Comparison of ENCODE assay signal across 1 cellular context in the genomic region with DNA sequence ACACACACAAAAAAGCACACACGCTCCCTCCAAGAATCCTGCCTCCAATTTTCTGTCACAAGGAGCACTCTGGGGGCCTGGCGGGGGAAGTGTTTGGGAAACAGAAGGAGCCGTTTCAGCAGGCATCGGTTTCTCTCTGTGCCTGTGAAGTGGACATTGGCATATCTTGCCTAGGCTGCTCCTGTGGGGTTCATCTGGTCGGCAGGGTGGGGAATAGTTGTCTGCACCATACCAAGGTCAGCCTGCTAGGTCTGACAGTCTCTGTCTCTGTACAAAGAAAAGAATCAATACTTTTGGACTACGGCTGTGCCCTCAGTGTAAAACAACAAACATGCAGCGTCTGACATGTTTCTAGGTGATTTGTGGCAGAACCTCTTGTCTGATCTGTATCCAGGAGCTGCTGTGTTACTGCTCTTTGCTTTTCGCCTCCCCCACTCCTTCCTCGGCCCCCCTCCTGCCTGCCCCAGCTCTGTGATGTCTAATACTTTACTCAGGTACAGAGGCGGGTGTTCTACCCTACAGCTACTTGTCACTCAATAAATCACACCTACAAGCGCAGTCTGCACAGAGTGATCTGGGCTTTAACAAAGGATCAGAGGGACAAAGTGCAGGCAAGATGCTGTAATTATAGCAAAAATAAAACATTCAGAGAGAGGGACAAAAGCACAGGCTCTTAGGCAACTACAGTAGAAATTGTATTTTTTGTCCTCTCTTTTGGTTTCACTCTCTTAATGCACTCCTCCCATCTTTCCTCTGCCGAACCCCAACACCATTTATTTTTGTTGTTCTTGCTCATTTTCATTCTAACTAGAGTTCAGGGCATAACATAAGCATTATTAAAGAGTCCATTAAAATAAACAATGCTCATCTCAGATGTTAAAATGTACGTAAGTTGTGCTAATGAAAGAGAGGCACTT.
TF ChIP-seq lines count a peak whose summit lies in the region.

No MANE protein-coding gene starts in this region.

TF ChIP-seq in GM12878, 131 proteins besides CTCF, POLR2A, EP300 and RAD21 (continued from another document):
- TF ChIP-seq, protein P1, sequence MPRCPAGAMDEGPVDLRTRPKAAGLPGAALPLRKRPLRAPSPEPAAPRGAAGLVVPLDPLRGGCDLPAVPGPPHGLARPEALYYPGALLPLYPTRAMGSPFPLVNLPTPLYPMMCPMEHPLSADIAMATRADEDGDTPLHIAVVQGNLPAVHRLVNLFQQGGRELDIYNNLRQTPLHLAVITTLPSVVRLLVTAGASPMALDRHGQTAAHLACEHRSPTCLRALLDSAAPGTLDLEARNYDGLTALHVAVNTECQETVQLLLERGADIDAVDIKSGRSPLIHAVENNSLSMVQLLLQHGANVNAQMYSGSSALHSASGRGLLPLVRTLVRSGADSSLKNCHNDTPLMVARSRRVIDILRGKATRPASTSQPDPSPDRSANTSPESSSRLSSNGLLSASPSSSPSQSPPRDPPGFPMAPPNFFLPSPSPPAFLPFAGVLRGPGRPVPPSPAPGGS (IDR thresholded peaks at IDR 0.05; ENCODE audit: borderline replicate concordance, insufficient read depth, low read depth, low read length, poor library complexity, severe bottlenecking) = no peak
- TF ChIP-seq SREBF2 (IDR thresholded peaks at IDR 0.05; ENCODE audit: low read length) = no peak
- no peak for TF ChIP-seq PAX8 (IDR thresholded peaks at IDR 0.05)
- no peak for TF ChIP-seq MEF2A (IDR thresholded peaks at IDR 0.05; ENCODE audit: insufficient read depth, low read depth, low read length)
- no peak for TF ChIP-seq NR2C2 (IDR thresholded peaks at IDR 0.05; ENCODE audit: borderline replicate concordance, control insufficient read depth, insufficient read length, low read depth)
- TF ChIP-seq MXI1 (IDR thresholded peaks at IDR 0.05; ENCODE audit: low read depth, low read length) = no peak
- no peak for TF ChIP-seq SREBF1 (IDR thresholded peaks at IDR 0.05; ENCODE audit: low read length)
- TF ChIP-seq ZZZ3 (IDR thresholded peaks at IDR 0.05; ENCODE audit: control insufficient read depth, insufficient read length, low read depth) = no peak
- TF ChIP-seq YBX1 (IDR thresholded peaks at IDR 0.05) = no peak
- TF ChIP-seq, protein P2, sequence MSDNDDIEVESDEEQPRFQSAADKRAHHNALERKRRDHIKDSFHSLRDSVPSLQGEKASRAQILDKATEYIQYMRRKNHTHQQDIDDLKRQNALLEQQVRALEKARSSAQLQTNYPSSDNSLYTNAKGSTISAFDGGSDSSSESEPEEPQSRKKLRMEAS (IDR thresholded peaks at IDR 0.05; ENCODE audit: low read depth, low read length) = no peak
- no peak for TF ChIP-seq POLR2AphosphoS2 (IDR thresholded peaks at IDR 0.05; ENCODE audit: low read depth, low read length)
